ENCODE assay signal across 14 cellular contexts in genomic region chr5:146205499-146206202, GRCh38. TPM values are rescaled to one million over a fixed set of nuclear protein-coding genes. Genes with fewer than 3 reads are reported as not detected.
DNase-seq lines count a peak whose midpoint lies in the region; ATAC-seq, FAIRE-seq and TF ChIP-seq lines count a peak whose summit lies in the region.
"Had no signal": no experiment of that assay in that cellular context is flagged by ENCODE, and none has a peak within 500 bp of the region (broad histone marks: within the 10 kb centered on the region; RNA-seq: fewer than 3 reads in every experiment).

No MANE protein-coding gene starts in this region.

- no peak overlapping the region for H2AFZ ChIP-seq in KMS-11 (ENCODE audit: low read depth)
- H2AFZ ChIP-seq in astrocyte (ENCODE audit: low read depth, low read length) = no peak overlapping the region
- H2AFZ ChIP-seq in trophoblast cell (ENCODE audit: insufficient read depth, low read length, poor library complexity) = no peak overlapping the region

- peaks cover 4% of the 10 kb centered on the region for H3K79me1 ChIP-seq in trophoblast cell (ENCODE audit: low read length)

- H3K4me2 ChIP-seq in KMS-11 (peak overlapping the region; percentile 56; the same call in 1 of the 2 replicates), astrocyte (ENCODE audit: low read length) (peak overlapping the region; percentile 95), trophoblast cell (ENCODE audit: low read length) (no peak overlapping the region)

- no peak overlapping the region for H3K4me3 Mint-ChIP-seq in astrocyte (ENCODE audit: unreplicated experiment)
- H3K4me3 Mint-ChIP-seq in endothelial cell (ENCODE audit: unreplicated experiment) = no peak overlapping the region

- no peaks in the 10 kb centered on the region for H3K36me3 ChIP-seq in KMS-11 (ENCODE audit: insufficient read depth)
- H3K36me3 ChIP-seq in astrocyte (ENCODE audit: insufficient read depth, low read length) = no peaks in the 10 kb centered on the region
- H3K36me3 ChIP-seq in trophoblast cell (ENCODE audit: control insufficient read depth in 1 of 2, insufficient read depth in 2 of 2, low read length in 2 of 2) = peaks cover 0 to 3% of the 10 kb centered on the region in 2 experiments
- no peaks in the 10 kb centered on the region for H3K36me3 ChIP-seq in gastrocnemius medialis
- H3K36me3 ChIP-seq: thyroid gland had no signal

- H3K27ac ChIP-seq in KMS-11 (no peak overlapping the region), astrocyte (ENCODE audit: low read depth, low read length) (no peak overlapping the region), trophoblast cell (ENCODE audit: low read depth, low read length) (no peak overlapping the region), gastrocnemius medialis (peak overlapping the region in 2 of 4 donors; percentile 18)
- H3K27ac ChIP-seq: thyroid gland had no signal

- H3K9ac ChIP-seq in KMS-11 = no peak overlapping the region
- no peak overlapping the region for H3K9ac ChIP-seq in astrocyte (ENCODE audit: low read length)
- no peak overlapping the region for H3K9ac ChIP-seq in trophoblast cell (ENCODE audit: low read length)

- no peaks in the 10 kb centered on the region for H3K4me1 Mint-ChIP-seq in astrocyte (ENCODE audit: low read depth, unreplicated experiment)
- H3K4me1 Mint-ChIP-seq in endothelial cell (ENCODE audit: unreplicated experiment) = no peaks in the 10 kb centered on the region

- no peak overlapping the region for H2BK120ac ChIP-seq in trophoblast cell (ENCODE audit: insufficient read depth, low read length, poor library complexity)

- in situ Hi-C loops in gastrocnemius medialis (cut with MboI; ENCODE audit: low sequenced_read_pairs in 4 of 4) = no loop called here

- H3K4ac ChIP-seq in trophoblast cell (ENCODE audit: low read depth, low read length) = peak overlapping the region; percentile 43

- peaks cover 30% of the 10 kb centered on the region for H3K4me1 ChIP-seq in KMS-11 (ENCODE audit: low read depth, poor library complexity, severe bottlenecking)
- H3K4me1 ChIP-seq in astrocyte (ENCODE audit: insufficient read depth, low read length) = peaks cover 4% of the 10 kb centered on the region
- peaks cover 0 to 2% of the 10 kb centered on the region in 2 experiments for H3K4me1 ChIP-seq in trophoblast cell (ENCODE audit: control insufficient read depth in 1 of 2, insufficient read depth in 2 of 2, low read length in 2 of 2)
- peaks cover 51 to 58% of the 10 kb centered on the region in 2 donors for H3K4me1 ChIP-seq in gastrocnemius medialis

- no CpG with 5 or more reads among the region's 11 CpGs for WGBS in trophoblast cell (ENCODE audit: extremely low coverage, insufficient coverage, insufficient read length)

- H3K4me3 ChIP-seq in KMS-11 (IDR thresholded peaks at IDR 0.05; ENCODE audit: insufficient read depth, low read depth, low read length) = no peak overlapping the region
- no peak overlapping the region for H3K4me3 ChIP-seq in astrocyte (ENCODE audit: insufficient read depth, low read depth, low read length)
- H3K4me3 ChIP-seq in trophoblast cell (ENCODE audit: low read depth, low read length) = no peak overlapping the region
- H3K4me3 ChIP-seq in gastrocnemius medialis = no peak overlapping the region
- H3K4me3 ChIP-seq: thyroid gland had no signal

- no peak overlapping the region for H3K18ac ChIP-seq in trophoblast cell (ENCODE audit: low read length)

- no peak for FAIRE-seq in astrocyte (lab: Jason Lieb, UNC)
- FAIRE-seq: islet of Langerhans, TTC549 had no signal

- no peaks in the 10 kb centered on the region for H3K27me3 Mint-ChIP-seq in astrocyte (ENCODE audit: low read depth, unreplicated experiment)
- H3K27me3 Mint-ChIP-seq in endothelial cell (ENCODE audit: unreplicated experiment) = no peaks in the 10 kb centered on the region
- H3K27me3 Mint-ChIP-seq: effector memory CD8-positive, alpha-beta T cell had no signal

- H2AK5ac ChIP-seq in trophoblast cell (ENCODE audit: low read length) = no peak overlapping the region

- H3K79me2 ChIP-seq in KMS-11 (ENCODE audit: insufficient read depth, low read depth) = peaks cover 72% of the 10 kb centered on the region
- peaks cover 68% of the 10 kb centered on the region for H3K79me2 ChIP-seq in astrocyte (ENCODE audit: insufficient read depth, low read length)
- H3K79me2 ChIP-seq in trophoblast cell (ENCODE audit: control insufficient read depth, insufficient read depth, low read length, poor library complexity) = peaks cover 17% of the 10 kb centered on the region

- no peak for TF ChIP-seq POLR2A in gastrocnemius medialis (IDR thresholded peaks at IDR 0.05)

- H3K27me3 ChIP-seq in KMS-11 (ENCODE audit: insufficient read depth, low read depth) (no peaks in the 10 kb centered on the region), astrocyte (ENCODE audit: insufficient read depth, low read length) (no peaks in the 10 kb centered on the region), trophoblast cell (ENCODE audit: insufficient read depth, low read length) (no peaks in the 10 kb centered on the region), gastrocnemius medialis (no peaks in the 10 kb centered on the region)
- H3K27me3 ChIP-seq: thyroid gland had no signal

- no peak overlapping the region for H3K14ac ChIP-seq in trophoblast cell (ENCODE audit: low read length)

- no peak overlapping the region for H2BK12ac ChIP-seq in trophoblast cell (ENCODE audit: low read length)

- no peak overlapping the region for H4K91ac ChIP-seq in trophoblast cell (ENCODE audit: low read depth, low read length)

- TF ChIP-seq CTCF in KMS-11 (conservative IDR thresholded peaks at IDR 0.05; ENCODE audit: low read depth, low read length) = no peak
- TF ChIP-seq CTCF in astrocyte (IDR thresholded peaks at IDR 0.05; ENCODE audit: insufficient read depth, low read depth, low read length) = no peak
- TF ChIP-seq CTCF in gastrocnemius medialis (IDR thresholded peaks at IDR 0.05 in 4 of 5, conservative IDR thresholded peaks at IDR 0.05 in 1 of 5) = no peak
- no peak for TF ChIP-seq CTCF in endothelial cell (IDR thresholded peaks at IDR 0.05; ENCODE audit: unreplicated experiment)

- ATAC-seq in gastrocnemius medialis = no peak
- ATAC-seq: effector memory CD8-positive, alpha-beta T cell had no signal

- DNase-seq in activated CD8-positive, alpha-beta memory T cell treated with anti-CD3 and anti-CD28 coated beads, Interleukin-2, amount 50 U/mL, for 48 hours = peak; percentile 57
- no peak for DNase-seq in activated CD8-positive, alpha-beta memory T cell treated with anti-CD3 and anti-CD28 coated beads, Interleukin-2, amount 50 U/mL, for 4 hours
- DNase-seq in astrocyte (ENCODE audit: low read depth) (no peak), trophoblast cell (no peak), gastrocnemius medialis (no peak), dermis blood vessel endothelial cell (no peak), endothelial cell (ENCODE audit: low spot score) (no peak)
- DNase-seq: effector memory CD8-positive, alpha-beta T cell; NCI-H1436 treated with DMSO at 0.1 percent for 48 hours; NK-92 treated with Interleukin-12 subunit alpha and Interleukin-12 subunit beta, amount 100 ng/mL, for 24 hours; thyroid gland had no signal

- H3K9me3 Mint-ChIP-seq in astrocyte (ENCODE audit: unreplicated experiment) (no peaks in the 10 kb centered on the region), endothelial cell (ENCODE audit: unreplicated experiment) (no peaks in the 10 kb centered on the region)
- H3K9me3 Mint-ChIP-seq: effector memory CD8-positive, alpha-beta T cell had no signal

- no peak overlapping the region for H4K12ac ChIP-seq in trophoblast cell (ENCODE audit: low read depth, low read length)

- intact Hi-C loops in gastrocnemius medialis (cut with DNase I; ENCODE audit: low total_unique reads) = no loop called here

- H2BK5ac ChIP-seq in trophoblast cell (ENCODE audit: low read depth, low read length, poor library complexity) = no peak overlapping the region

- H3K27ac Mint-ChIP-seq in astrocyte (ENCODE audit: unreplicated experiment) = no peak overlapping the region
- no peak overlapping the region for H3K27ac Mint-ChIP-seq in endothelial cell (ENCODE audit: unreplicated experiment)

- no peak overlapping the region for H3K23ac ChIP-seq in trophoblast cell (ENCODE audit: low read length)

- H3K9me3 ChIP-seq in astrocyte (ENCODE audit: insufficient read depth, low read depth, low read length) (no peaks in the 10 kb centered on the region), trophoblast cell (ENCODE audit: insufficient read depth, low read depth, low read length) (no peaks in the 10 kb centered on the region), gastrocnemius medialis (no peaks in the 10 kb centered on the region)
- H3K9me3 ChIP-seq: thyroid gland had no signal

- H4K20me1 ChIP-seq in KMS-11 (ENCODE audit: insufficient read depth) (peaks cover 20% of the 10 kb centered on the region; the same call in 1 of the 2 replicates), astrocyte (ENCODE audit: insufficient read depth, low read length) (peaks cover 39% of the 10 kb centered on the region)

- no peak overlapping the region for H4K8ac ChIP-seq in trophoblast cell (ENCODE audit: low read depth, low read length)

- H3K36me3 Mint-ChIP-seq in astrocyte (ENCODE audit: low read depth, unreplicated experiment) (no peaks in the 10 kb centered on the region), endothelial cell (ENCODE audit: low read depth, unreplicated experiment) (no peaks in the 10 kb centered on the region)

RNA-seq across cellular contexts. Expression of gene RBM27, which starts 2.2 kb away (rescaled TPM):
- 21.1 and 24.4 TPM in 2 replicates for total RNA-seq in astrocyte
- 15.4 and 15.5 TPM in 2 replicates for polyA plus RNA-seq in trophoblast cell (2013)
- total RNA-seq in gastrocnemius medialis = 10 to 100 TPM; 13.4 to 15.4 (median 13.9) TPM
- 26.2 and 35.7 TPM in 2 replicates for total RNA-seq in dermis blood vessel endothelial cell
- total RNA-seq in endothelial cell (ENCODE audit: unreplicated experiment) = 15.2 TPM

RNA-seq across cellular contexts. Expression of gene LARS1, which starts 23.2 kb away (rescaled TPM):
- total RNA-seq in astrocyte (163 and 165 TPM in 2 replicates), gastrocnemius medialis (10 to 100 TPM; 77.0 to 83.1 (median 81.9) TPM), dermis blood vessel endothelial cell (84.6 and 102 TPM in 2 replicates), endothelial cell (ENCODE audit: unreplicated experiment) (85.5 TPM)
- 73.0 and 76.5 TPM in 2 replicates for polyA plus RNA-seq in trophoblast cell (2013)
